Comparison of ENCODE assay signal across 22 cellular contexts in genomic region chr4:107809236-107809635, GRCh38. TPM values are rescaled to one million over a fixed set of nuclear protein-coding genes. Genes with fewer than 3 reads are reported as not detected.
A peak's percentile ranks its signal among the peaks of the same experiment; 100 is the strongest.
DNase-seq lines count a peak whose midpoint lies in the region; ATAC-seq, FAIRE-seq and TF ChIP-seq lines count a peak whose summit lies in the region.
"Had no signal": no experiment of that assay in that cellular context is flagged by ENCODE, and none has a peak within 500 bp of the region (broad histone marks: within the 10 kb centered on the region; RNA-seq: fewer than 3 reads in every experiment).

No MANE protein-coding gene starts in this region.

- POLR2A ChIA-PET in HepG2 (lab: Yijun Ruan, JAX): no interaction called here

- TF ChIP-seq EP300 in HepG2 (IDR thresholded peaks at IDR 0.05; ENCODE audit: low read depth in 2 of 2, low read length in 2 of 2) (no peak), HepG2 (CRISPR knock-in tag; IDR thresholded peaks at IDR 0.05; ENCODE audit: borderline replicate concordance) (no peak), transverse colon (IDR thresholded peaks at IDR 0.05; ENCODE audit: low read depth) (no peak)

- CTCF ChIA-PET in HepG2 (lab: Yijun Ruan, JAX; ENCODE audit: low intra/inter-chr PET ratio, low total read pairs): no interaction called here

- H3K9me3 ChIP-seq in Peyer's patch: no peaks in the 10 kb centered on the region
- H3K9me3 ChIP-seq in duodenal mucosa (ENCODE audit: control insufficient read depth in 1 of 2, low read length in 2 of 2): no peaks in the 10 kb centered on the region
- no peaks in the 10 kb centered on the region for H3K9me3 ChIP-seq in HepG2 (ENCODE audit: low read length)
- H3K9me3 ChIP-seq in transverse colon: no peaks in the 10 kb centered on the region
- no peaks in the 10 kb centered on the region for H3K9me3 ChIP-seq in breast epithelium
- H3K9me3 ChIP-seq: BLaER1 treated with 17β-estradiol and CSF1 and Interleukin-3, amounts not matched to agents 10 nM and 100 nM had no signal

- intact Hi-C loops in HepG2 (cut with micrococcal nuclease; ENCODE audit: unreplicated experiment): loop anchor here (5.0 kb wide), 1 partner anchor 53 kb away; no protein-coding TSS in a partner anchor
- intact Hi-C loops in transverse colon (cut with DNase I; ENCODE audit: low total_unique reads): no loop called here
- intact Hi-C loops in breast epithelium (cut with DNase I; ENCODE audit: low total_unique reads): no loop called here

- H3K36me3 ChIP-seq in Peyer's patch (no peaks in the 10 kb centered on the region), duodenal mucosa (ENCODE audit: control insufficient read depth in 1 of 2, insufficient read depth in 2 of 2, low read length in 2 of 2) (no peaks in the 10 kb centered on the region), HepG2 (replicated peaks in 1 of 2; ENCODE audit: control insufficient read depth in 1 of 2, insufficient read depth in 2 of 2, low read length in 2 of 2) (no peaks in the 10 kb centered on the region), transverse colon (no peaks in the 10 kb centered on the region), breast epithelium (no peaks in the 10 kb centered on the region)
- H3K36me3 ChIP-seq: BLaER1 treated with 17β-estradiol and CSF1 and Interleukin-3, amounts not matched to agents 10 nM and 100 nM had no signal

- H4K20me1 ChIP-seq in HepG2 (ENCODE audit: insufficient read depth, low read length): no peaks in the 10 kb centered on the region
- H4K20me1 ChIP-seq: BLaER1 treated with 17β-estradiol and CSF1 and Interleukin-3, amounts not matched to agents 10 nM and 100 nM had no signal

- TF ChIP-seq RAD21 in HepG2 (CRISPR knock-in tag; IDR thresholded peaks at IDR 0.05): no peak

- no peak for FAIRE-seq in HepG2 (lab: Jason Lieb, UNC)
- FAIRE-seq: GM12891, HTR-8/SVneo had no signal

- H3K27me3 ChIP-seq in Peyer's patch (no peaks in the 10 kb centered on the region), duodenal mucosa (ENCODE audit: control insufficient read depth in 1 of 2, insufficient read depth in 2 of 2, low read length in 2 of 2) (no peaks in the 10 kb centered on the region), HepG2 (ENCODE audit: control insufficient read depth in 1 of 2, insufficient read depth in 2 of 2, low read length in 2 of 2) (0 out of 5 replicates have a peak, but pooled peaks cover 0 to 4% of the 10 kb centered on the region in 2 experiments), transverse colon (no peaks in the 10 kb centered on the region), breast epithelium (no peaks in the 10 kb centered on the region)
- H3K27me3 ChIP-seq: BLaER1 treated with 17β-estradiol and CSF1 and Interleukin-3, amounts not matched to agents 10 nM and 100 nM had no signal

- WGBS in HepG2 (ENCODE audit: low lambda C conversion rate): 19% methylated on average over 3 of the region's 3 CpGs
- 38 to 52% methylated on average over 1 to 3 of the region's 3 CpGs for WGBS in transverse colon (ENCODE audit: low coverage in 1 of 2), 2 donors

- no peak for TF ChIP-seq POLR2A in Peyer's patch (IDR thresholded peaks at IDR 0.05)
- no peak for TF ChIP-seq POLR2A in HepG2 (IDR thresholded peaks at IDR 0.05; ENCODE audit: insufficient read depth in 1 of 2, low read depth in 2 of 2, low read length in 2 of 2)
- TF ChIP-seq POLR2A in transverse colon (IDR thresholded peaks at IDR 0.05): no peak
- no peak for TF ChIP-seq POLR2A in breast epithelium (IDR thresholded peaks at IDR 0.05)

- H2AFZ ChIP-seq in HepG2 (ENCODE audit: low read length): peak overlapping the region; percentile 29
- H2AFZ ChIP-seq: GM23338 had no signal

- TF ChIP-seq CTCF in Peyer's patch (IDR thresholded peaks at IDR 0.05) (peak in 1 of 6 experiments; percentile 17), HepG2 (CRISPR knock-in tag; IDR thresholded peaks at IDR 0.05) (no peak), transverse colon (IDR thresholded peaks at IDR 0.05) (no peak), breast epithelium (IDR thresholded peaks at IDR 0.05) (no peak)

- no peak for DNase-seq in Peyer's patch
- no peak for DNase-seq in HepG2 (ENCODE audit: low spot score)
- no peak for DNase-seq in transverse colon
- DNase-seq in activated naive CD4-positive, alpha-beta T cell treated with anti-CD3 and anti-CD28 coated beads, Interleukin-2, amount 50 U/mL, for 16 hours: no peak
- no peak for DNase-seq in NCI-H1694 (lab: John Stamatoyannopoulos, UW)
- no peak for DNase-seq in breast epithelium (ENCODE audit: low spot score in 2 of 2)
- DNase-seq: CD8-positive, alpha-beta T cell; DMS 273 treated with DMSO at 0.1 percent for 48 hours; DMS53; DND-41; EL; H7; HFFc6 had no signal

- peak overlapping the region in 1 of 4 donors; percentile 6 for H3K4me3 ChIP-seq in Peyer's patch
- H3K4me3 ChIP-seq in duodenal mucosa (ENCODE audit: low read depth in 1 of 2, low read length in 2 of 2): peak overlapping the region in 1 of 2 donors; percentile 14
- no peak overlapping the region for H3K4me3 ChIP-seq in HepG2 (replicated peaks in 1 of 3; ENCODE audit: insufficient read depth in 1 of 3, low read depth in 2 of 3, low read length in 3 of 3)
- H3K4me3 ChIP-seq in transverse colon: no peak overlapping the region
- H3K4me3 ChIP-seq in breast epithelium: no peak overlapping the region
- H3K4me3 ChIP-seq: BLaER1 treated with 17β-estradiol and CSF1 and Interleukin-3, amounts not matched to agents 10 nM and 100 nM; GM23338 had no signal

- in situ Hi-C loops in HepG2 (cut with HindIII; ENCODE audit: extremely low pct_ligation_motif_present, low pct_unique_long_range_greater_than_20kb) (no loop called here), transverse colon (cut with MboI; ENCODE audit: low pct_ligation_motif_present in 1 of 4, low pct_unique_long_range_greater_than_20kb in 1 of 4, low sequenced_read_pairs in 3 of 4) (no loop called here)

- no peak overlapping the region for H3K9ac ChIP-seq in duodenal mucosa (ENCODE audit: low read depth in 1 of 2, low read length in 2 of 2)
- H3K9ac ChIP-seq in HepG2 (ENCODE audit: insufficient read depth, low read depth, low read length): no peak overlapping the region
- H3K9ac ChIP-seq: BLaER1 treated with 17β-estradiol and CSF1 and Interleukin-3, amounts not matched to agents 10 nM and 100 nM had no signal

- no peak overlapping the region for H3K4me2 ChIP-seq in HepG2 (ENCODE audit: low read depth, low read length)
- H3K4me2 ChIP-seq: BLaER1 treated with 17β-estradiol and CSF1 and Interleukin-3, amounts not matched to agents 10 nM and 100 nM; GM23338 had no signal

- peak overlapping the region in 3 of 4 donors; percentile 36 to 85 (median 74) for H3K27ac ChIP-seq in Peyer's patch
- H3K27ac ChIP-seq in duodenal mucosa (ENCODE audit: low read depth, low read length): peak overlapping the region; percentile 26
- H3K27ac ChIP-seq in HepG2 (ENCODE audit: extremely low read length, insufficient read depth, low read length): no peak overlapping the region
- H3K27ac ChIP-seq in transverse colon: peak overlapping the region; percentile 16 to 61 (median 48)
- no peak overlapping the region for H3K27ac ChIP-seq in breast epithelium
- H3K27ac ChIP-seq: BLaER1 treated with 17β-estradiol and CSF1 and Interleukin-3, amounts not matched to agents 10 nM and 100 nM had no signal

- ATAC-seq in HepG2: no peak
- ATAC-seq: CD8-positive, alpha-beta T cell; GM23338; HCT116 had no signal

- H3K4me1 ChIP-seq in Peyer's patch: peaks cover 0 to 3% (median 0%) of the 10 kb centered on the region in 4 donors
- peaks cover 4 to 25% of the 10 kb centered on the region in 2 donors for H3K4me1 ChIP-seq in duodenal mucosa (ENCODE audit: control insufficient read depth in 1 of 2, insufficient read depth in 2 of 2, low read length in 2 of 2)
- H3K4me1 ChIP-seq in HepG2 (ENCODE audit: insufficient read depth, low read length): peaks cover 9% of the 10 kb centered on the region; the same call in 1 of the 2 replicates
- H3K4me1 ChIP-seq in transverse colon: peaks cover 0 to 29% (median 12%) of the 10 kb centered on the region in 4 donors
- no peaks in the 10 kb centered on the region for H3K4me1 ChIP-seq in breast epithelium

- no peaks in the 10 kb centered on the region for H3K79me2 ChIP-seq in HepG2 (ENCODE audit: insufficient read depth, low read length)

- no TSS peak for BruUV-seq in HepG2 (replicated peaks; lab: Mats Ljungman, UMichigan)

RNA-seq across cellular contexts. Expression of gene SGMS2, which starts 15.5 kb away (rescaled TPM):
- total RNA-seq in Peyer's patch (100 to 1,000 TPM in 3 of 4 donors, 10 to 100 TPM in 1; 40.4 to 350 (median 254) TPM), HepG2 (2016; rRNA removed; fragmentation: Illumina TruSeq; extraction: Trizol) (1.2 and 1.3 TPM in 2 replicates), transverse colon (100 to 1,000 TPM in 3 of 4 donors, 10 to 100 TPM in 1; 75.8 to 203 (median 122) TPM), breast epithelium (10 to 100 TPM; 47.2 to 76.7 (median 56.3) TPM)
- 0.51 and 0.62 TPM in 2 replicates for total RNA-seq in HepG2 (2016; cell fraction: cytosol; rRNA removed; fragmentation: Illumina TruSeq; extraction: Trizol; ENCODE audit: low read depth)
- 1.4 TPM in 2 replicates for total RNA-seq in HepG2 (2016; cell fraction: insoluble cytoplasmic fraction; rRNA removed; fragmentation: Illumina TruSeq; extraction: Trizol)
- total RNA-seq in HepG2 (2016; cell fraction: membrane; rRNA removed; fragmentation: Illumina TruSeq; extraction: Trizol): 0.72 and 0.99 TPM in 2 replicates
- 1.2 and 1.7 TPM in 2 replicates for total RNA-seq in HepG2 (2016; cell fraction: nucleus; rRNA removed; fragmentation: Illumina TruSeq; extraction: Trizol)
- polyA plus RNA-seq in HepG2 (2011; rRNA removed): 1.7 and 2.0 TPM in 2 replicates
- polyA plus RNA-seq in HepG2 (2011; cell fraction: cytosol; rRNA removed): 2.0 and 2.5 TPM in 2 replicates
- 1.00 and 1.9 TPM in 2 replicates for polyA plus RNA-seq in HepG2 (2011; cell fraction: nucleus; rRNA removed)
- 0.93 TPM in 2 replicates for polyA plus RNA-seq in HepG2 (2012)
- polyA plus RNA-seq in HepG2 (2016; cell fraction: cytosol; fragmentation: Illumina TruSeq; extraction: Trizol; ENCODE audit: low read depth): 0.08 and 0.22 TPM in 2 replicates
- 0.44 and 0.46 TPM in 2 replicates for polyA plus RNA-seq in HepG2 (2016; cell fraction: insoluble cytoplasmic fraction; fragmentation: Illumina TruSeq; extraction: Trizol; ENCODE audit: low read depth)
- polyA plus RNA-seq in HepG2 (2016; cell fraction: membrane; fragmentation: Illumina TruSeq; extraction: Trizol; ENCODE audit: low read depth): 0.29 and 0.37 TPM in 2 replicates
- 0.57 and 0.93 TPM in 2 replicates for polyA plus RNA-seq in HepG2 (2016; cell fraction: nucleus; fragmentation: Illumina TruSeq; extraction: Trizol; ENCODE audit: insufficient read depth, low read depth)
- 9.5 and 44.2 TPM in 2 replicates for polyA minus RNA-seq in HepG2 (2011; rRNA and poly(A)+ RNA removed; ENCODE audit: low replicate concordance)
- polyA minus RNA-seq in HepG2 (2011; cell fraction: cytosol; rRNA and poly(A)+ RNA removed): 1.8 and 3.6 TPM in 2 replicates
- polyA minus RNA-seq in HepG2 (2011; cell fraction: nucleus; rRNA and poly(A)+ RNA removed): 5.3 and 7.5 TPM in 2 replicates
- total RNA-seq: B cell; CD8-positive, alpha-beta T cell; G401 had no signal
- polyA plus RNA-seq: IgD-negative memory B cell had no signal

Comparison
In these comparisons a context has a peak if more than half of its experiments do, and no peak if none do; other contexts are left out.
1. H3K27ac ChIP-seq: peak in Peyer's patch (3 of 4), duodenal mucosa (single experiment) and transverse colon (4 of 4); none in HepG2 (single experiment) and breast epithelium (0 of 2).
2. RNA of gene SGMS2, which starts 15.5 kb away (total RNA-seq): 40.4 to 350 TPM in Peyer's patch, 75.8 to 203 TPM in transverse colon and 47.2 to 76.7 TPM in breast epithelium; 0.51 to 1.7 TPM in HepG2; every median in the first group is over 10 times any median in the second.